1 cellular context compared by ENCODE assay signal in genomic region chr17:76716146-76716833, GRCh38.
TF ChIP-seq lines count a peak whose summit lies in the region.

No MANE protein-coding gene starts in this region.

TF ChIP-seq in GM12878, 131 proteins besides CTCF, POLR2A, EP300 and RAD21:
- TF ChIP-seq TBL1XR1 (IDR thresholded peaks at IDR 0.05; ENCODE audit: low read depth, low read length) (no peak), RAD51 (IDR thresholded peaks at IDR 0.05) (no peak), KDM1A (IDR thresholded peaks at IDR 0.05; ENCODE audit: borderline replicate concordance) (no peak)
